Comparison of ENCODE assay signal across 34 cellular contexts in the genomic region with DNA sequence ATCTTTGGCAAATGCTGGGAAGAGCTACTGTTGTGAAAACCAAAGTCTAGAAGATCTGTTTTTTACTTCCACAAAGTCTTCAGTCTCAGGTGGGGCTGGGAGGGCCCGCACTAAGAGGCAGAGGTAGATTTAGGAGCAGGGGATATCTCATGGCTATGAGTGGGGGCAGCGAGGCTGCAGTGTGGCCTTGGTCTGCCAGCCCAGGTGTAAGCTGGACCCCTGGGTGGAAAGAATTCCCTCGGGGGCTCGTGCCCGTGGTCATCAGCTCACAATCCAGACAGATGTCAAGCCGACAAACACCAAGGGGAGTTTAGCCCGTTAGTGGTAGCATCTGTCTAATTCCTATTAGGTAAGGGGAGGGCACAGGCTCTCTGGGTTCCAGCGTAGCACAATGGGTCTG. TPM values are rescaled to one million over a fixed set of nuclear protein-coding genes. Genes with fewer than 3 reads are reported as not detected.
"Had no signal": no experiment of that assay in that cellular context is flagged by ENCODE, and none has a peak within 500 bp of the region (broad histone marks: within the 10 kb centered on the region; RNA-seq: fewer than 3 reads in every experiment).

No MANE protein-coding gene starts in this region.

- H3K27ac ChIP-seq: adrenal gland, SJSA1, WERI-Rb-1 had no signal

- H3K9me3 Mint-ChIP-seq: activated CD4-positive, alpha-beta memory T cell treated with anti-CD3 and anti-CD28 coated beads, Interleukin-2, amount 10 ng/mL, durations not matched to agents 7 days and 5 days; activated naive CD8-positive, alpha-beta T cell treated with anti-CD3 and anti-CD28 coated beads, Interleukin-2, amount 10 ng/mL, durations not matched to agents 7 days and 5 days had no signal

- H3K4me1 Mint-ChIP-seq: activated CD4-positive, alpha-beta memory T cell treated with anti-CD3 and anti-CD28 coated beads, Interleukin-2, amount 10 ng/mL, durations not matched to agents 7 days and 5 days had no signal

- H3K27me3 ChIP-seq: adrenal gland, SJSA1 had no signal

- H3K4me3 ChIP-seq: adrenal gland, SJSA1 had no signal

- H3K27ac Mint-ChIP-seq: activated CD4-positive, alpha-beta memory T cell treated with anti-CD3 and anti-CD28 coated beads, Interleukin-2, amount 10 ng/mL, durations not matched to agents 7 days and 5 days; activated CD8-positive, alpha-beta memory T cell treated with anti-CD3 and anti-CD28 coated beads, Interleukin-2, amount 10 ng/mL, durations not matched to agents 7 days and 5 days; activated naive CD8-positive, alpha-beta T cell treated with anti-CD3 and anti-CD28 coated beads, Interleukin-2, amount 10 ng/mL, durations not matched to agents 7 days and 5 days had no signal

- ATAC-seq: activated CD8-positive, alpha-beta memory T cell treated with anti-CD3 and anti-CD28 coated beads, Interleukin-2, amount 10 ng/mL, durations not matched to agents 7 days and 5 days; Panc1; SK-N-SH treated with all-trans-retinoic acid at 6 μM for 48 hours had no signal

- H3K4me3 Mint-ChIP-seq: activated CD4-positive, alpha-beta memory T cell treated with anti-CD3 and anti-CD28 coated beads, Interleukin-2, amount 10 ng/mL, durations not matched to agents 7 days and 5 days; activated CD8-positive, alpha-beta memory T cell treated with anti-CD3 and anti-CD28 coated beads, Interleukin-2, amount 10 ng/mL, durations not matched to agents 7 days and 5 days; activated naive CD8-positive, alpha-beta T cell treated with anti-CD3 and anti-CD28 coated beads, Interleukin-2, amount 10 ng/mL, durations not matched to agents 7 days and 5 days; brain had no signal

- H3K4me1 ChIP-seq: SJSA1 had no signal

- H3K9me3 ChIP-seq: adrenal gland, SJSA1 had no signal

- H3K36me3 ChIP-seq: adrenal gland, SJSA1, WERI-Rb-1 had no signal

- DNase-seq: activated CD4-positive, alpha-beta memory T cell treated with anti-CD3 and anti-CD28 coated beads, Interleukin-2, amount 10 ng/mL, durations not matched to agents 7 days and 5 days; activated CD4-positive, alpha-beta T cell treated with anti-CD3 and anti-CD28 coated beads for 1 hour; activated CD4-positive, alpha-beta T cell treated with anti-CD3 and anti-CD28 coated beads for 48 hours; activated CD4-positive, CD25-positive, alpha-beta regulatory T cell; activated CD8-positive, alpha-beta memory T cell treated with anti-CD3 and anti-CD28 coated beads for 24 hours; activated CD8-positive, alpha-beta memory T cell treated with anti-CD3 and anti-CD28 coated beads, Interleukin-2, amount 10 ng/mL, durations not matched to agents 7 days and 5 days; activated CD8-positive, alpha-beta memory T cell treated with anti-CD3 and anti-CD28 coated beads, Interleukin-2, amount 50 U/mL, for 48 hours; activated effector memory CD4-positive, alpha-beta T cell treated with Interleukin-2 at 50 U/mL for 16 hours; activated naive CD4-positive, alpha-beta T cell treated with anti-CD3 and anti-CD28 coated beads, Interleukin-2, amount 50 U/mL, for 16 hours; activated naive CD8-positive, alpha-beta T cell treated with anti-CD3 and anti-CD28 coated beads, Interleukin-2, amount 10 ng/mL, durations not matched to agents 7 days and 5 days; activated T-cell treated with anti-CD3 and anti-CD28 coated beads, Interleukin-2, amount 50 U/mL, for 48 hours; adrenal gland; caudate nucleus; Karpas-422; NCI-H1105; NCI-H1417 treated with DMSO at 0.1 percent for 48 hours; NCI-H187 treated with DMSO at 0.1 percent for 48 hours; NCI-H2081; NCI-H226; NCI-H446 treated with DMSO at 0.1 percent for 48 hours; NCI-H526; NCI-H774; SHP77 treated with DMSO at 0.1 percent for 48 hours; SW 1271; T-helper 1 cell; T-helper 2 cell; T-helper 9 cell; WERI-Rb-1 had no signal

- H3K36me3 Mint-ChIP-seq: activated CD8-positive, alpha-beta memory T cell treated with anti-CD3 and anti-CD28 coated beads, Interleukin-2, amount 10 ng/mL, durations not matched to agents 7 days and 5 days; activated naive CD8-positive, alpha-beta T cell treated with anti-CD3 and anti-CD28 coated beads, Interleukin-2, amount 10 ng/mL, durations not matched to agents 7 days and 5 days; brain had no signal

- H3K27me3 Mint-ChIP-seq: brain had no signal

RNA-seq across cellular contexts. Expression of a gene that starts 9.0 kb away (rescaled TPM):
- total RNA-seq: activated CD4-positive, alpha-beta memory T cell treated with anti-CD3 and anti-CD28 coated beads, Interleukin-2, amount 10 ng/mL, durations not matched to agents 7 days and 5 days; activated CD8-positive, alpha-beta memory T cell treated with anti-CD3 and anti-CD28 coated beads, Interleukin-2, amount 10 ng/mL, durations not matched to agents 7 days and 5 days; activated naive CD8-positive, alpha-beta T cell treated with anti-CD3 and anti-CD28 coated beads, Interleukin-2, amount 10 ng/mL, durations not matched to agents 7 days and 5 days; bronchial epithelial cell; MCF 10A; SJSA1 had no signal
